Comparison of ENCODE assay signal across 22 cellular contexts in the genomic region with DNA sequence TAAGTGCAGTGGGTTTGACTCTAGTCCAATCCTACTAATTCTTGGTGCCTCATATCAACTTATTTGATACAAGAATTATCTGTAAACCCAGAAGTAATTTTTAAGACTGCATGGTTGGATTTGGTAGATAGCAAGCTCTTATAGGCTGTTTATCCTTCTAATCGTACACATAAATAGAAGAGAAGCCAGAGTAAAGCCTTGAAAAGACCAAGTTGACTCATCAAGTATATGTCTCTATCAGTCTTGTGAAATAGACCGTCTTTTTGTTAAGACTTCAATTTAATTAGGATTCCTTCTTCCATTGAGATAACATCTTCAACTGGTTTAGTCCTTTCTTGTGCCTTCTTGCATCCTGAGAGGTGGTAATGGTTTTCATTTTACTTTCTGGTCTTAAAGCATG.
"Had no signal": no experiment of that assay in that cellular context is flagged by ENCODE, and none has a peak within 500 bp of the region (broad histone marks: within the 10 kb centered on the region; RNA-seq: fewer than 3 reads in every experiment).

No MANE protein-coding gene starts in this region.

- H3K27ac ChIP-seq: ascending aorta, body of pancreas, SK-N-MC had no signal

- H3K27me3 ChIP-seq: ascending aorta, body of pancreas, MG63 had no signal

- ATAC-seq: activated CD4-positive, CD25-positive, alpha-beta regulatory T cell treated with anti-CD3 and anti-CD28 coated beads, Interleukin-2, amount 50 U/mL, for 24 hours; activated CD8-positive, alpha-beta T cell treated with anti-CD3 and anti-CD28 coated beads for 36 hours; body of pancreas; T-cell had no signal

- H3K4me1 ChIP-seq: ascending aorta, body of pancreas had no signal

- H3K4me3 ChIP-seq: ascending aorta, body of pancreas, MG63, SK-N-MC had no signal

- H3K36me3 ChIP-seq: ascending aorta, MG63 had no signal

- H3K9me3 ChIP-seq: body of pancreas, MG63 had no signal

- DNase-seq: activated CD4-positive, alpha-beta T cell treated with anti-CD3 and anti-CD28 coated beads for 4 hours; activated CD8-positive, alpha-beta memory T cell treated with anti-CD3 and anti-CD28 coated beads, Interleukin-2, amount 50 U/mL, for 4 hours; activated CD8-positive, alpha-beta T cell treated with anti-CD3 and anti-CD28 coated beads for 36 hours; activated T-cell treated with anti-CD3 and anti-CD28 coated beads, Interleukin-2, amount 50 U/mL, for 1 hour; amniotic stem cell; body of pancreas; central memory CD4-positive, alpha-beta T cell; KG1; MG63; NCI-H1092 treated with DMSO at 0.1 percent for 48 hours; NCI-H1436; NCI-H1694 treated with DMSO at 0.1 percent for 48 hours; NCI-H2029 treated with DMSO at 0.1 percent for 48 hours; NCI-H446; NCI-H524; SIG-M5; T-cell; T-helper 2 cell; T1000 had no signal
